Comparison of ENCODE assay signal across 1 cellular context in the genomic region with DNA sequence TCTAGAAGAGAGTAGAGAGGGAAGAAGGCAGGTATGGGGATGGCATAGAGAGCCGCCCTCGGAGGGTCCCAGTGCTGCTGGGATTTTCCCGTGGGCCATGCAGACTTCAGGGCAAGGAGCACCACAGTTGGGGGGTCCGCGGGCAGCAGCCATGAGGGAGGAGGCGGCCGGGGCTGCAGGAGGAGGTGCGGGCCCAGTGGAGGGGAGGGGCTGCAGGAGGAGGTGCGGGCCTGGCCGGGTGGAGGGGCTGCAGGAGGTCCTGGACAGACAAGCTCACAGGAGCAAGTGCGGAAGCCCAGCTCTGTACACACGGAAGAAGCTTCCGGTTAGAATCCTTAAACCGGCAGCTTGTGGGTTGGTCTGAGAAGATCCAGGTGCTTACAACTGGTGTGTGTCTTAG.
TF ChIP-seq lines count a peak whose summit lies in the region.

No MANE protein-coding gene starts in this region.

TF ChIP-seq in H1, 55 proteins besides CTCF, POLR2A, EP300 and RAD21:
- TF ChIP-seq ASH2L (IDR thresholded peaks at IDR 0.05; ENCODE audit: low read length) (no peak), FOSL1 (IDR thresholded peaks at IDR 0.05; ENCODE audit: insufficient read depth, low read depth, low read length) (no peak), MAFK (IDR thresholded peaks at IDR 0.05; ENCODE audit: low read depth, low read length) (no peak), RFX5 (IDR thresholded peaks at IDR 0.05; ENCODE audit: borderline replicate concordance, low read depth, low read length) (no peak), YY1 (IDR thresholded peaks at IDR 0.05; ENCODE audit: low read depth, low read length) (no peak)
- TF ChIP-seq, protein P1, sequence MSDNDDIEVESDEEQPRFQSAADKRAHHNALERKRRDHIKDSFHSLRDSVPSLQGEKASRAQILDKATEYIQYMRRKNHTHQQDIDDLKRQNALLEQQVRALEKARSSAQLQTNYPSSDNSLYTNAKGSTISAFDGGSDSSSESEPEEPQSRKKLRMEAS (IDR thresholded peaks at IDR 0.05), result no peak
